8 cellular contexts compared by ENCODE assay signal in genomic region chr15:76339302-76340197, GRCh38. TPM values are rescaled to one million over a fixed set of nuclear protein-coding genes. Genes with fewer than 3 reads are reported as not detected.
DNase-seq lines count a peak whose midpoint lies in the region; ATAC-seq and TF ChIP-seq lines count a peak whose summit lies in the region.

No MANE protein-coding gene starts in this region.

- peaks cover 37 to 88% (median 69%) of the 10 kb centered on the region in 9 donors for H3K4me1 ChIP-seq in heart right ventricle
- peaks cover 57% of the 10 kb centered on the region for H3K4me1 ChIP-seq in vagina

- no peak overlapping the region for H3K27ac Mint-ChIP-seq in activated naive CD8-positive, alpha-beta T cell treated with anti-CD3 and anti-CD28 coated beads, Interleukin-2, amount 10 ng/mL, durations not matched to agents 7 days and 5 days
- peak overlapping the region; percentile 74 for H3K27ac Mint-ChIP-seq in memory B cell

- H3K27me3 ChIP-seq in heart right ventricle: peaks cover 84 to 100% (median 100%) of the 10 kb centered on the region in 7 donors
- H3K27me3 ChIP-seq in vagina: peaks cover 9% of the 10 kb centered on the region

- peaks cover 46% of the 10 kb centered on the region for H3K4me1 Mint-ChIP-seq in activated naive CD8-positive, alpha-beta T cell treated with anti-CD3 and anti-CD28 coated beads, Interleukin-2, amount 10 ng/mL, durations not matched to agents 7 days and 5 days
- peaks cover 46% of the 10 kb centered on the region for H3K4me1 Mint-ChIP-seq in memory B cell

- H3K4me3 ChIP-seq in heart right ventricle: peak overlapping the region; percentile 9 to 51 (median 40)
- H3K4me3 ChIP-seq in vagina: peak overlapping the region; percentile 42 to 52

- TF ChIP-seq CTCF in heart right ventricle (IDR thresholded peaks at IDR 0.05) (no peak), vagina (IDR thresholded peaks at IDR 0.05) (no peak)

- DNase-seq in heart right ventricle (no peak), left cardiac atrium (no peak), memory B cell (ENCODE audit: low spot score in 2 of 2) (peak in 1 of 2 donors; percentile 42), vagina (ENCODE audit: extremely low spot score in 2 of 2) (peak in 1 of 2 donors; percentile 78)
- DNase-seq in activated naive CD8-positive, alpha-beta T cell treated with anti-CD3 and anti-CD28 coated beads, Interleukin-2, amount 10 ng/mL, durations not matched to agents 7 days and 5 days: peak; percentile 58

- no peak for TF ChIP-seq POLR2A in vagina (IDR thresholded peaks at IDR 0.05)

- no peak overlapping the region for H3K27ac ChIP-seq in heart right ventricle
- peak overlapping the region; percentile 59 for H3K27ac ChIP-seq in vagina

- WGBS in heart right ventricle, 2 donors: 12 to 13% methylated on average over 47 to 48 of the region's 48 CpGs

- H3K36me3 ChIP-seq in heart right ventricle (no peaks in the 10 kb centered on the region), vagina (no peaks in the 10 kb centered on the region)

- H3K9me3 Mint-ChIP-seq in activated naive CD8-positive, alpha-beta T cell treated with anti-CD3 and anti-CD28 coated beads, Interleukin-2, amount 10 ng/mL, durations not matched to agents 7 days and 5 days: no peaks in the 10 kb centered on the region
- H3K9me3 Mint-ChIP-seq in memory B cell: peaks cover 3% of the 10 kb centered on the region

- POLR2A ChIA-PET in activated naive CD8-positive, alpha-beta T cell treated with anti-CD3 and anti-CD28 coated beads, Interleukin-2, amount 10 ng/mL, durations not matched to agents 7 days and 5 days (lab: Charles Lee): interaction anchor here (0.7 kb wide), 1 partner anchor 235 kb away, joined by 3 read pairs; no protein-coding TSS in a partner anchor

- peak overlapping the region; percentile 85 for H3K4me3 Mint-ChIP-seq in activated naive CD8-positive, alpha-beta T cell treated with anti-CD3 and anti-CD28 coated beads, Interleukin-2, amount 10 ng/mL, durations not matched to agents 7 days and 5 days
- H3K4me3 Mint-ChIP-seq in memory B cell: peak overlapping the region; percentile 85

- H3K27me3 Mint-ChIP-seq in activated naive CD8-positive, alpha-beta T cell treated with anti-CD3 and anti-CD28 coated beads, Interleukin-2, amount 10 ng/mL, durations not matched to agents 7 days and 5 days: peaks cover 85% of the 10 kb centered on the region
- peaks cover 39% of the 10 kb centered on the region for H3K27me3 Mint-ChIP-seq in memory B cell

- H3K9me3 ChIP-seq in heart right ventricle (no peaks in the 10 kb centered on the region), vagina (no peaks in the 10 kb centered on the region)

- H3K36me3 Mint-ChIP-seq in activated naive CD8-positive, alpha-beta T cell treated with anti-CD3 and anti-CD28 coated beads, Interleukin-2, amount 10 ng/mL, durations not matched to agents 7 days and 5 days: peaks cover 2% of the 10 kb centered on the region
- H3K36me3 Mint-ChIP-seq in memory B cell: peaks cover 4% of the 10 kb centered on the region

- intact Hi-C loops in heart right ventricle (cut with DNase I): loop anchor here in 2 of 10 donors (10.0 kb wide), 1 partner anchor 105 kb away; no protein-coding TSS in a partner anchor
- intact Hi-C loops in left cardiac atrium (cut with DNase I): no loop called here
- intact Hi-C loops in vagina (cut with DNase I): loop anchor here (10.0 kb wide), 1 partner anchor 145 kb away; no protein-coding TSS in a partner anchor

- ATAC-seq in heart right ventricle (peak in 1 of 8 donors; percentile 4), left cardiac atrium (no peak), memory B cell (ENCODE audit: low read depth) (peak; percentile 2), HG02759 (IDR thresholded peaks at IDR 0.05; ENCODE audit: unreplicated experiment) (no peak), HG02678 (IDR thresholded peaks at IDR 0.05; ENCODE audit: unreplicated experiment) (no peak), GM19023 (IDR thresholded peaks at IDR 0.05; ENCODE audit: unreplicated experiment) (no peak)
- no peak for ATAC-seq in activated naive CD8-positive, alpha-beta T cell treated with anti-CD3 and anti-CD28 coated beads, Interleukin-2, amount 10 ng/mL, durations not matched to agents 7 days and 5 days (ENCODE audit: low read depth)

RNA-seq across cellular contexts. Expression of gene ISL2, which starts 3.0 kb away (rescaled TPM):
- under 1 TPM in 1 of 10 donors, not detected in 9; 0.16 TPM for total RNA-seq in heart right ventricle
- polyA plus RNA-seq in heart right ventricle: not detected
- total RNA-seq in left cardiac atrium: not detected
- not detected for total RNA-seq in activated naive CD8-positive, alpha-beta T cell treated with anti-CD3 and anti-CD28 coated beads, Interleukin-2, amount 10 ng/mL, durations not matched to agents 7 days and 5 days
- 2.0 TPM for total RNA-seq in vagina

RNA-seq across cellular contexts. Expression of gene ETFA, which starts 28.3 kb away (rescaled TPM):
- total RNA-seq in heart right ventricle (100 to 1,000 TPM; 327 to 541 (median 464) TPM), left cardiac atrium (100 to 1,000 TPM; 265 to 268 TPM), vagina (97.5 TPM)
- polyA plus RNA-seq in heart right ventricle: 100 to 1,000 TPM; 103 to 217 TPM
- total RNA-seq in activated naive CD8-positive, alpha-beta T cell treated with anti-CD3 and anti-CD28 coated beads, Interleukin-2, amount 10 ng/mL, durations not matched to agents 7 days and 5 days: 10 to 100 TPM; 86.1 to 87.6 TPM
